ENCODE assay signal across 18 cellular contexts in the genomic region with DNA sequence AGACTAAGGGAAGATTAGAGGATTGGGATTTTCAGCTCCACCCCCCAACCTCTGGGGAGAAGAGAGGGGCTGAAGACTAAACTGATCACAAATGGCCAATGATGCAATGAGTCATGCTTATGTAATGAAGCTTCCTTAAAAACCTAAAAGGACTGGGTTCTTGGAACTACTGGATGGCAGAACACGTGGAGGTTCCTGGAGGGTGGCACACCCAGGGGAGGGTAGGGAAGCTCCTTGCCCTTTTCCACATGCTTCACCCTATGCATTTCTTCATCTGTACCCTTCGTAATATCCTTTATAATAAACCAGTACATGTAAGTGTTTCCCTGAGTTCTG. TPM values are rescaled to one million over a fixed set of nuclear protein-coding genes. Genes with fewer than 3 reads are reported as not detected.
DNase-seq lines count a peak whose midpoint lies in the region; ATAC-seq, FAIRE-seq and TF ChIP-seq lines count a peak whose summit lies in the region.
"Had no signal": no experiment of that assay in that cellular context is flagged by ENCODE, and none has a peak within 500 bp of the region (broad histone marks: within the 10 kb centered on the region; RNA-seq: fewer than 3 reads in every experiment).

No MANE protein-coding gene starts in this region.

- peak; percentile 28 for DNase-seq in LHCN-M2 (ENCODE audit: low read depth)
- peak in 1 of 4 experiments; percentile 5 for DNase-seq in K562 (ENCODE audit: extremely low read depth in 1 of 4, low spot score in 3 of 4)
- DNase-seq in left lung: no peak
- no peak for DNase-seq in GM19238 (ENCODE audit: insufficient read length, low spot score)
- no peak for DNase-seq in stimulated activated naive CD8-positive, alpha-beta T cell treated with anti-CD3 and anti-CD28 coated beads, Interleukin-15, amount 100 ng/mL, for 72 hours
- DNase-seq in activated naive CD4-positive, alpha-beta T cell treated with anti-CD3 and anti-CD28 coated beads, Interleukin-2, amount 10 ng/mL, durations not matched to agents 7 days and 5 days: no peak
- DNase-seq in head of caudate nucleus: no peak
- DNase-seq: activated CD4-positive, CD25-positive, alpha-beta regulatory T cell treated with anti-CD3 and anti-CD28 coated beads, Interleukin-2, amount 50 U/mL, for 72 hours; activated CD8-positive, alpha-beta memory T cell treated with anti-CD3 and anti-CD28 coated beads, Interleukin-2, amount 50 U/mL, for 4 hours; activated naive CD4-positive, alpha-beta T cell treated with anti-CD3 and anti-CD28 coated beads for 36 hours; CD8-positive, alpha-beta memory T cell; effector CD8-positive, alpha-beta T cell; Right ventricle myocardium superior; stimulated activated CD4-positive, alpha-beta T cell treated with anti-CD3 and anti-CD28 coated beads, Interleukin-2, amount 100 ng/mL, for 24 hours; T-helper 17 cell had no signal

- H3K79me2 ChIP-seq in K562 (ENCODE audit: control insufficient read depth, insufficient read depth, low read length): no peaks in the 10 kb centered on the region

- no peak overlapping the region for H3K27ac Mint-ChIP-seq in stimulated activated naive CD8-positive, alpha-beta T cell treated with anti-CD3 and anti-CD28 coated beads, Interleukin-15, amount 100 ng/mL, for 72 hours
- no peak overlapping the region for H3K27ac Mint-ChIP-seq in activated naive CD4-positive, alpha-beta T cell treated with anti-CD3 and anti-CD28 coated beads, Interleukin-2, amount 10 ng/mL, durations not matched to agents 7 days and 5 days
- H3K27ac Mint-ChIP-seq: activated naive CD4-positive, alpha-beta T cell treated with anti-CD3 and anti-CD28 coated beads for 36 hours; T-helper 17 cell had no signal

- no peak for TF ChIP-seq EP300 in K562 (IDR thresholded peaks at IDR 0.05; ENCODE audit: low read length)

- no peaks in the 10 kb centered on the region for H4K20me1 ChIP-seq in K562 (replicated peaks; ENCODE audit: control insufficient read depth, insufficient read depth, low read length)

- intact Hi-C loops in K562 (cut with micrococcal nuclease): no loop called here
- intact Hi-C loops in left lung (cut with DNase I): no loop called here
- intact Hi-C loops in head of caudate nucleus (cut with DNase I): no loop called here

- BruUV-seq in K562 (replicated peaks; lab: Mats Ljungman, UMichigan): no TSS peak

- in situ Hi-C loops in K562 (cut with MboI): no loop called here

- TF ChIP-seq RAD21 in K562 (CRISPR knock-in tag; conservative IDR thresholded peaks at IDR 0.05 in 1 of 2, IDR thresholded peaks at IDR 0.05 in 1 of 2): no peak

- H3K4me3 Mint-ChIP-seq in stimulated activated naive CD8-positive, alpha-beta T cell treated with anti-CD3 and anti-CD28 coated beads, Interleukin-15, amount 100 ng/mL, for 72 hours: no peak overlapping the region
- no peak overlapping the region for H3K4me3 Mint-ChIP-seq in activated naive CD4-positive, alpha-beta T cell treated with anti-CD3 and anti-CD28 coated beads, Interleukin-2, amount 10 ng/mL, durations not matched to agents 7 days and 5 days
- H3K4me3 Mint-ChIP-seq: activated naive CD4-positive, alpha-beta T cell treated with anti-CD3 and anti-CD28 coated beads for 36 hours; CD8-positive, alpha-beta memory T cell; T-helper 17 cell had no signal

- CTCF ChIA-PET in K562 (lab: Yijun Ruan, JAX; ENCODE audit: low intra/inter-chr PET ratio): no interaction called here
- CTCF ChIA-PET in activated naive CD4-positive, alpha-beta T cell treated with anti-CD3 and anti-CD28 coated beads, Interleukin-2, amount 10 ng/mL, durations not matched to agents 7 days and 5 days (lab: Charles Lee): interaction anchor here (0.8 kb wide), 1 partner anchor 107 kb away, joined by 4 read pairs; no protein-coding TSS in a partner anchor

- no peaks in the 10 kb centered on the region for H3K9me1 ChIP-seq in K562 (ENCODE audit: control insufficient read depth, insufficient read depth, low read length)

- no peak overlapping the region for H3K9ac ChIP-seq in K562 (ENCODE audit: insufficient read depth in 1 of 2, low read depth in 2 of 2, low read length in 2 of 2)

- TF ChIP-seq CTCF in 22Rv1 (IDR thresholded peaks at IDR 0.05): no peak
- no peak for TF ChIP-seq CTCF in K562 (IDR thresholded peaks at IDR 0.05 in 2 of 3, conservative IDR thresholded peaks at IDR 0.05 in 1 of 3; ENCODE audit: insufficient read depth in 2 of 3, low read depth in 1 of 3, low read length in 3 of 3)
- TF ChIP-seq CTCF in left lung (IDR thresholded peaks at IDR 0.05): no peak

- FAIRE-seq in K562 (lab: Jason Lieb, UNC): no peak
- FAIRE-seq: frontal cortex had no signal

- 35% methylated on average over 2 of the region's 2 CpGs for WGBS in K562 (ENCODE audit: insufficient coverage, low coverage, missing lambda C conversion rate)

- peaks cover 10 to 32% of the 10 kb centered on the region in 2 experiments for H3K4me1 ChIP-seq in K562 (replicated peaks in 1 of 2; ENCODE audit: control insufficient read depth in 2 of 2, insufficient read depth in 2 of 2, low read length in 2 of 2)
- peaks cover 0 to 20% of the 10 kb centered on the region in 2 donors for H3K4me1 ChIP-seq in left lung

- no peaks in the 10 kb centered on the region for H3K9me3 Mint-ChIP-seq in stimulated activated naive CD8-positive, alpha-beta T cell treated with anti-CD3 and anti-CD28 coated beads, Interleukin-15, amount 100 ng/mL, for 72 hours
- H3K9me3 Mint-ChIP-seq in activated naive CD4-positive, alpha-beta T cell treated with anti-CD3 and anti-CD28 coated beads, Interleukin-2, amount 10 ng/mL, durations not matched to agents 7 days and 5 days: no peaks in the 10 kb centered on the region
- H3K9me3 Mint-ChIP-seq: activated naive CD4-positive, alpha-beta T cell treated with anti-CD3 and anti-CD28 coated beads for 36 hours; CD8-positive, alpha-beta memory T cell had no signal

- H3K9me3 ChIP-seq in K562 (replicated peaks; ENCODE audit: control insufficient read depth, insufficient read depth, low read depth, low read length) (no peaks in the 10 kb centered on the region), left lung (no peaks in the 10 kb centered on the region)

- no peak for TF ChIP-seq POLR2A in K562 (conservative IDR thresholded peaks at IDR 0.05)

- H3K4me1 Mint-ChIP-seq in stimulated activated naive CD8-positive, alpha-beta T cell treated with anti-CD3 and anti-CD28 coated beads, Interleukin-15, amount 100 ng/mL, for 72 hours: no peaks in the 10 kb centered on the region
- no peaks in the 10 kb centered on the region for H3K4me1 Mint-ChIP-seq in activated naive CD4-positive, alpha-beta T cell treated with anti-CD3 and anti-CD28 coated beads, Interleukin-2, amount 10 ng/mL, durations not matched to agents 7 days and 5 days
- H3K4me1 Mint-ChIP-seq: CD8-positive, alpha-beta memory T cell; T-helper 17 cell had no signal

- H3K4me3 ChIP-seq in K562 (no peak overlapping the region), left lung (no peak overlapping the region)

- ATAC-seq in K562 (peak; percentile 10; the same call in 2 of the 3 replicates), left lung (peak; percentile 19)
- no peak for ATAC-seq in stimulated activated naive CD8-positive, alpha-beta T cell treated with anti-CD3 and anti-CD28 coated beads, Interleukin-15, amount 100 ng/mL, for 72 hours
- ATAC-seq: T-helper 17 cell had no signal

- H3K27me3 Mint-ChIP-seq in stimulated activated naive CD8-positive, alpha-beta T cell treated with anti-CD3 and anti-CD28 coated beads, Interleukin-15, amount 100 ng/mL, for 72 hours: peaks cover 5% of the 10 kb centered on the region
- H3K27me3 Mint-ChIP-seq in activated naive CD4-positive, alpha-beta T cell treated with anti-CD3 and anti-CD28 coated beads, Interleukin-2, amount 10 ng/mL, durations not matched to agents 7 days and 5 days: no peaks in the 10 kb centered on the region
- H3K27me3 Mint-ChIP-seq: CD8-positive, alpha-beta memory T cell had no signal

- H3K36me3 ChIP-seq in K562 (ENCODE audit: control insufficient read depth, insufficient read depth, low read length) (no peaks in the 10 kb centered on the region; the same call in 2 of the 3 replicates), left lung (no peaks in the 10 kb centered on the region)

- H3K27me3 ChIP-seq in K562 (ENCODE audit: control insufficient read depth in 2 of 2, insufficient read depth in 2 of 2, low read length in 2 of 2): no peaks in the 10 kb centered on the region
- no peaks in the 10 kb centered on the region for H3K27me3 ChIP-seq in left lung

- POLR2A ChIA-PET in K562 (lab: Yijun Ruan, JAX): interaction anchor here (0.7 to 1.9 kb wide), 3 partner anchors 23 to 944 kb away, joined by 3 to 8 read pairs (median 3); no protein-coding TSS in a partner anchor

- H3K27ac ChIP-seq in 22Rv1: peak overlapping the region; percentile 21; the same call in 1 of the 2 replicates
- H3K27ac ChIP-seq in K562 (ENCODE audit: extremely low read depth, low read depth, low read length): 0 out of 3 replicates have a peak overlapping the region, but pooled peaks have one; percentile 77
- H3K27ac ChIP-seq in left lung: no peak overlapping the region

- no peaks in the 10 kb centered on the region for H3K36me3 Mint-ChIP-seq in activated naive CD4-positive, alpha-beta T cell treated with anti-CD3 and anti-CD28 coated beads, Interleukin-2, amount 10 ng/mL, durations not matched to agents 7 days and 5 days
- H3K36me3 Mint-ChIP-seq: CD8-positive, alpha-beta memory T cell had no signal

- peak overlapping the region; percentile 91; the same call in 1 of the 2 replicates for H2AFZ ChIP-seq in K562 (ENCODE audit: low read depth, low read length)

- no peak overlapping the region for H3K4me2 ChIP-seq in K562 (ENCODE audit: insufficient read depth, low read length)

RNA-seq across cellular contexts. Expression of a gene that starts 48.6 kb away (rescaled TPM):
- total RNA-seq in LHCN-M2 (2014; rRNA removed) (85.6 and 90.0 TPM in 2 replicates), K562 (2014; rRNA removed) (not detected in 2 replicates), K562 (2014; rRNA removed; fragmentation: Illumina TruSeq; extraction: Trizol) (not detected in 2 replicates), K562 (2015; rRNA removed; fragmentation: Illumina TruSeq; extraction: Trizol) (not detected in 2 replicates), K562 (2021) (0.07 and 0.27 TPM in 2 replicates), left lung (10 to 100 TPM in 1 of 2 donors, 1 to 10 TPM in 1; 8.4 to 10.5 TPM)
- 25.3 TPM for polyA plus RNA-seq in LHCN-M2 (2012)
- total RNA-seq in K562 (2011; cell fraction: chromatin; rRNA removed; ENCODE audit: low replicate concordance): 0.26 TPM in 1 of 2 replicates, not detected in the other
- 0.13 TPM in 1 of 2 replicates, not detected in the other for total RNA-seq in K562 (2011; cell fraction: nucleolus; rRNA removed)
- not detected in 2 replicates for total RNA-seq in K562 (2011; cell fraction: nucleoplasm; rRNA removed)
- polyA plus RNA-seq in K562 (2011; rRNA removed) (not detected in 2 replicates), K562 (2014; fragmentation: Illumina TruSeq; extraction: Trizol) (not detected in 2 replicates), K562 (2014; fragmentation: Nextera tagmentation; extraction: Ambion mirVana) (not detected), K562 (2014; rRNA removed) (not detected in 2 replicates)
- polyA plus RNA-seq in K562 (2011; cell fraction: cytosol; rRNA removed): 0.01 TPM in 1 of 2 replicates, not detected in the other
- polyA plus RNA-seq in K562 (2011; cell fraction: nucleus; rRNA removed): 0.01 and 0.06 TPM in 2 replicates
- polyA plus RNA-seq in K562 (2012): 0.03 TPM in 1 of 2 replicates, not detected in the other
- polyA minus RNA-seq in K562 (2011; rRNA and poly(A)+ RNA removed): 0.21 TPM in 1 of 2 replicates, not detected in the other
- polyA minus RNA-seq in K562 (2011; cell fraction: cytosol; rRNA and poly(A)+ RNA removed): 1.0 TPM in 1 of 2 replicates, not detected in the other
- polyA minus RNA-seq in K562 (2011; cell fraction: nucleus; rRNA and poly(A)+ RNA removed): 0.11 TPM in 1 of 2 replicates, not detected in the other
- total RNA-seq: activated naive CD4-positive, alpha-beta T cell treated with anti-CD3 and anti-CD28 coated beads for 36 hours had no signal
- polyA plus RNA-seq: neural cell had no signal

Comparison
In these comparisons a context has a peak if more than half of its experiments do, and no peak if none do; other contexts are left out.
1. H3K27ac ChIP-seq: peak in 22Rv1 (single experiment) and K562 (single experiment); none in left lung (0 of 2).
2. RNA of a gene that starts 48.6 kb away (total RNA-seq): 85.6 to 90.0 TPM in LHCN-M2 and 8.4 to 10.5 TPM in left lung; 0.07 to 0.27 TPM in K562; every median in the first group is over 4 times any median in the second.